Comparison of ENCODE assay signal across 11 cellular contexts in genomic region chr12:50387487-50387886, GRCh38. TPM values are rescaled to one million over a fixed set of nuclear protein-coding genes. Genes with fewer than 3 reads are reported as not detected.
DNase-seq lines count a peak whose midpoint lies in the region; ATAC-seq, FAIRE-seq and TF ChIP-seq lines count a peak whose summit lies in the region.
"Had no signal": no experiment of that assay in that cellular context is flagged by ENCODE, and none has a peak within 500 bp of the region (broad histone marks: within the 10 kb centered on the region; RNA-seq: fewer than 3 reads in every experiment).

No MANE protein-coding gene starts in this region.

- no peaks in the 10 kb centered on the region for H3K36me3 ChIP-seq in HAP-1 (replicated peaks)
- no peaks in the 10 kb centered on the region for H3K36me3 ChIP-seq in SK-N-MC (ENCODE audit: insufficient read depth, low read length)
- H3K36me3 ChIP-seq in iPS-18a (ENCODE audit: control insufficient read depth, low read depth, low read length): no peaks in the 10 kb centered on the region
- H3K36me3 ChIP-seq: BE2C had no signal

- TF ChIP-seq RAD21 in A549 (conservative IDR thresholded peaks at IDR 0.05 in 1 of 2, IDR thresholded peaks at IDR 0.05 in 1 of 2): no peak

- TF ChIP-seq POLR2A in A549 (IDR thresholded peaks at IDR 0.05; ENCODE audit: low read length): no peak

- H3K9me3 ChIP-seq in A549 (no peaks in the 10 kb centered on the region), HAP-1 (peaks cover 4% of the 10 kb centered on the region; the same call in 1 of the 2 replicates), SK-N-MC (ENCODE audit: low read depth, low read length) (no peaks in the 10 kb centered on the region), iPS-18a (ENCODE audit: control insufficient read depth, low read depth, low read length) (no peaks in the 10 kb centered on the region)
- H3K9me3 ChIP-seq: BE2C had no signal

- FAIRE-seq in A549 (lab: Jason Lieb, UNC): no peak

- CTCF ChIA-PET in A549 (lab: Yijun Ruan, JAX): no interaction called here

- no peak for TF ChIP-seq CTCF in A549 (IDR thresholded peaks at IDR 0.05)

- peak overlapping the region in 1 of 2 experiments; percentile 13; a peak in 1 of 6 replicates for H3K27ac ChIP-seq in A549
- peak overlapping the region; percentile 76 for H3K27ac ChIP-seq in SK-N-MC
- H3K27ac ChIP-seq in iPS-18a (ENCODE audit: low read length): no peak overlapping the region

- POLR2A ChIA-PET in A549 (lab: Yijun Ruan, JAX): no interaction called here

- H3K27me3 ChIP-seq in HAP-1 (ENCODE audit: low read depth) (no peaks in the 10 kb centered on the region), iPS-18a (ENCODE audit: control insufficient read depth, insufficient read depth, low read length) (no peaks in the 10 kb centered on the region)
- H3K27me3 ChIP-seq: BE2C had no signal

- H3K4me2 ChIP-seq in A549: peak overlapping the region; percentile 13; the same call in 1 of the 3 replicates

- TF ChIP-seq EP300 in A549 (IDR thresholded peaks at IDR 0.05): no peak

- DNase-seq in A549 (ENCODE audit: low read depth in 1 of 2, low spot score in 1 of 2) (no peak), HAP-1 (ENCODE audit: low spot score in 2 of 2) (peak; percentile 36 to 41), SK-N-MC (ENCODE audit: low read depth, low spot score) (no peak), NCI-H748 treated with DMSO at 0.1 percent for 48 hours (lab: John Stamatoyannopoulos, UW) (no peak)
- DNase-seq: activated T-cell treated with anti-CD3 and anti-CD28 coated beads, Interleukin-2, amount 50 U/mL, for 24 hours; BE2C; occipital lobe had no signal

- H3K4me1 ChIP-seq in A549 (peaks cover 25% of the 10 kb centered on the region), HAP-1 (peaks cover 17% of the 10 kb centered on the region), iPS-18a (ENCODE audit: control insufficient read depth, low read depth, low read length) (peaks cover 22% of the 10 kb centered on the region)

- 50% methylated on average over 5 of the region's 5 CpGs for WGBS in A549 (ENCODE audit: missing lambda C conversion rate)

- in situ Hi-C loops in HAP-1 (cut with MboI; ENCODE audit: low sequenced_read_pairs): no loop called here

- H3K4me3 ChIP-seq in A549 (no peak overlapping the region), HAP-1 (no peak overlapping the region), SK-N-MC (peak overlapping the region; percentile 63), iPS-18a (ENCODE audit: low read length) (peak overlapping the region; percentile 11)

- peak in 1 of 2 experiments; percentile 23; a peak in 2 of 6 replicates for ATAC-seq in A549
- ATAC-seq in HG03442 (IDR thresholded peaks at IDR 0.05; ENCODE audit: unreplicated experiment): no peak
- no peak for ATAC-seq in GM18511 (IDR thresholded peaks at IDR 0.05; ENCODE audit: unreplicated experiment)
- ATAC-seq in HG03469 (IDR thresholded peaks at IDR 0.05; ENCODE audit: unreplicated experiment): no peak

- H3K9ac ChIP-seq in SK-N-MC (ENCODE audit: insufficient read length): peak overlapping the region; percentile 16
- H3K9ac ChIP-seq in iPS-18a (ENCODE audit: low read length): no peak overlapping the region

TF ChIP-seq in A549, 52 proteins besides CTCF, POLR2A, EP300 and RAD21:
- TF ChIP-seq CHD2 (IDR thresholded peaks at IDR 0.05; ENCODE audit: low read length, partially characterized antibody) (no peak), TP53 (CRISPR knock-in tag; IDR thresholded peaks at IDR 0.05) (no peak), MAZ (IDR thresholded peaks at IDR 0.05; ENCODE audit: borderline replicate concordance, low read depth, low read length) (no peak), NFE2L2 (conservative IDR thresholded peaks at IDR 0.05; ENCODE audit: low read length) (no peak), EHMT2 (IDR thresholded peaks at IDR 0.05; ENCODE audit: low read depth) (no peak), FOSL2 (IDR thresholded peaks at IDR 0.05) (no peak), FOSL2 (CRISPR knock-in tag; IDR thresholded peaks at IDR 0.05) (no peak), ZNF302 (CRISPR knock-in tag; IDR thresholded peaks at IDR 0.05) (no peak)

RNA-seq across cellular contexts. Expression of gene FAM186A, which starts 8.9 kb away (rescaled TPM):
- polyA plus RNA-seq in A549 (2011; rRNA removed): not detected in 2 replicates
- not detected in 2 replicates for polyA plus RNA-seq in A549 (2012; cell fraction: cytosol; rRNA removed)
- not detected in 2 replicates for polyA plus RNA-seq in A549 (2012; cell fraction: nucleus; rRNA removed)
- not detected in 3 replicates for polyA plus RNA-seq in A549 (2017; fragmentation: RNase III; extraction: RNeasy Plus Mini Kit Qiagen cat#74134 plus additional on column Dnase treatment)
- not detected in 2 replicates for polyA minus RNA-seq in A549 (2011; rRNA and poly(A)+ RNA removed)

RNA-seq across cellular contexts. Expression of gene LARP4, which starts 13.2 kb away (rescaled TPM):
- polyA plus RNA-seq in A549 (2011; rRNA removed) (62.1 and 67.8 TPM in 2 replicates), A549 (2017; fragmentation: RNase III; extraction: RNeasy Plus Mini Kit Qiagen cat#74134 plus additional on column Dnase treatment) (36.4 to 40.3 TPM (median 38.2 TPM) in 3 replicates)
- polyA plus RNA-seq in A549 (2012; cell fraction: cytosol; rRNA removed): 13.5 and 15.9 TPM in 2 replicates
- polyA plus RNA-seq in A549 (2012; cell fraction: nucleus; rRNA removed): 9.6 and 11.2 TPM in 2 replicates
- 44.4 and 51.0 TPM in 2 replicates for polyA minus RNA-seq in A549 (2011; rRNA and poly(A)+ RNA removed)

Comparison
In these comparisons a context has a peak if more than half of its experiments do, and no peak if none do; other contexts are left out.
1. DNase-seq: peak in HAP-1 (2 of 2); none in A549 (0 of 2), SK-N-MC (single experiment) and NCI-H748 treated with DMSO at 0.1 percent for 48 hours (single experiment).
2. H3K4me3 ChIP-seq: peak in SK-N-MC (single experiment) and iPS-18a (single experiment); none in A549 (single experiment) and HAP-1 (single experiment).